ENCODE assay signal across 15 cellular contexts in genomic region chr2:134458454-134458853, GRCh38.
DNase-seq lines count a peak whose midpoint lies in the region; ATAC-seq, FAIRE-seq and TF ChIP-seq lines count a peak whose summit lies in the region.
"Had no signal": no experiment of that assay in that cellular context is flagged by ENCODE, and none has a peak within 500 bp of the region (broad histone marks: within the 10 kb centered on the region; RNA-seq: fewer than 3 reads in every experiment).

No MANE protein-coding gene starts in this region.

- H3K9me3 ChIP-seq in K562 (replicated peaks; ENCODE audit: control insufficient read depth, insufficient read depth, low read depth, low read length), result no peaks in the 10 kb centered on the region
- H3K9me3 ChIP-seq: BLaER1 treated with 17β-estradiol and CSF1 and Interleukin-3, amounts not matched to agents 10 nM and 100 nM had no signal

- intact Hi-C loops in K562 (cut with micrococcal nuclease), result no loop called here
- intact Hi-C loops in Right ventricle myocardium superior (cut with DNase I), result no loop called here

- no peak overlapping the region for H3K4me2 ChIP-seq in K562 (ENCODE audit: insufficient read depth, low read length)
- H3K4me2 ChIP-seq: BLaER1 treated with 17β-estradiol and CSF1 and Interleukin-3, amounts not matched to agents 10 nM and 100 nM had no signal

- H3K9me1 ChIP-seq in K562 (ENCODE audit: control insufficient read depth, insufficient read depth, low read length), result no peaks in the 10 kb centered on the region

- H2AFZ ChIP-seq in K562 (ENCODE audit: low read depth, low read length), result no peak overlapping the region
- H2AFZ ChIP-seq: GM23248 had no signal

- no peak for TF ChIP-seq POLR2A in K562 (conservative IDR thresholded peaks at IDR 0.05)

- no peak overlapping the region for H3K9ac ChIP-seq in K562 (ENCODE audit: insufficient read depth in 1 of 2, low read depth in 2 of 2, low read length in 2 of 2)
- H3K9ac ChIP-seq: BLaER1 treated with 17β-estradiol and CSF1 and Interleukin-3, amounts not matched to agents 10 nM and 100 nM; GM23248 had no signal

- H3K27me3 ChIP-seq in K562 (ENCODE audit: control insufficient read depth in 2 of 2, insufficient read depth in 2 of 2, low read length in 2 of 2), result peaks cover 9 to 78% of the 10 kb centered on the region in 2 experiments
- H3K27me3 ChIP-seq: BLaER1 treated with 17β-estradiol and CSF1 and Interleukin-3, amounts not matched to agents 10 nM and 100 nM had no signal

- H4K20me1 ChIP-seq in K562 (replicated peaks; ENCODE audit: control insufficient read depth, insufficient read depth, low read length), result 0 out of 2 replicates have a peak, but pooled peaks cover 14% of the 10 kb centered on the region

- in situ Hi-C loops in K562 (cut with MboI), result loop anchor here (10.0 kb wide), 1 partner anchor 344 kb away; no protein-coding TSS in a partner anchor

- no peak for TF ChIP-seq EP300 in K562 (IDR thresholded peaks at IDR 0.05; ENCODE audit: low read length)

- WGBS in K562 (ENCODE audit: insufficient coverage, low coverage, missing lambda C conversion rate), result 14% methylated on average over 7 of the region's 8 CpGs

- H3K4me1 ChIP-seq in K562 (replicated peaks in 1 of 2; ENCODE audit: control insufficient read depth in 2 of 2, insufficient read depth in 2 of 2, low read length in 2 of 2), result no peaks in the 10 kb centered on the region

- peaks cover 2% of the 10 kb centered on the region for H3K36me3 Mint-ChIP-seq in activated naive CD8-positive, alpha-beta T cell
- H3K36me3 Mint-ChIP-seq in activated naive CD8-positive, alpha-beta T cell treated with anti-CD3 and anti-CD28 coated beads, Interleukin-2, amount 50 U/mL, for 24 hours (ENCODE audit: low read depth), result no peaks in the 10 kb centered on the region

- H3K36me3 ChIP-seq in K562 (ENCODE audit: control insufficient read depth, insufficient read depth, low read length), result no peaks in the 10 kb centered on the region

- CTCF ChIA-PET in K562 (lab: Yijun Ruan, JAX; ENCODE audit: low intra/inter-chr PET ratio), result no interaction called here

- no peaks in the 10 kb centered on the region for H3K4me1 Mint-ChIP-seq in activated naive CD8-positive, alpha-beta T cell (ENCODE audit: low read depth)
- no peaks in the 10 kb centered on the region for H3K4me1 Mint-ChIP-seq in activated naive CD8-positive, alpha-beta T cell treated with anti-CD3 and anti-CD28 coated beads, Interleukin-2, amount 50 U/mL, for 24 hours

- peak overlapping the region; percentile 22 for H3K27ac Mint-ChIP-seq in activated naive CD8-positive, alpha-beta T cell
- H3K27ac Mint-ChIP-seq in activated naive CD8-positive, alpha-beta T cell treated with anti-CD3 and anti-CD28 coated beads, Interleukin-2, amount 50 U/mL, for 24 hours, result no peak overlapping the region
- H3K27ac Mint-ChIP-seq: CD4-positive, alpha-beta T cell had no signal

- TF ChIP-seq CTCF in K562 (IDR thresholded peaks at IDR 0.05 in 2 of 3, conservative IDR thresholded peaks at IDR 0.05 in 1 of 3; ENCODE audit: insufficient read depth in 2 of 3, low read depth in 1 of 3, low read length in 3 of 3), result no peak

- no peak overlapping the region for H3K4me3 Mint-ChIP-seq in activated naive CD8-positive, alpha-beta T cell
- no peak overlapping the region for H3K4me3 Mint-ChIP-seq in activated naive CD8-positive, alpha-beta T cell treated with anti-CD3 and anti-CD28 coated beads, Interleukin-2, amount 50 U/mL, for 24 hours
- H3K4me3 Mint-ChIP-seq: CD4-positive, alpha-beta T cell had no signal

- H3K9me3 Mint-ChIP-seq in activated naive CD8-positive, alpha-beta T cell (ENCODE audit: low read depth), result no peaks in the 10 kb centered on the region
- no peaks in the 10 kb centered on the region for H3K9me3 Mint-ChIP-seq in activated naive CD8-positive, alpha-beta T cell treated with anti-CD3 and anti-CD28 coated beads, Interleukin-2, amount 50 U/mL, for 24 hours
- H3K9me3 Mint-ChIP-seq: CD4-positive, alpha-beta T cell had no signal

- no peak overlapping the region for H3K4me3 ChIP-seq in K562
- H3K4me3 ChIP-seq: BLaER1 treated with 17β-estradiol and CSF1 and Interleukin-3, amounts not matched to agents 10 nM and 100 nM; GM23248 had no signal

- no peak overlapping the region for H3K27ac ChIP-seq in K562 (ENCODE audit: extremely low read depth, low read depth, low read length)
- H3K27ac ChIP-seq: BLaER1 treated with 17β-estradiol and CSF1 and Interleukin-3, amounts not matched to agents 10 nM and 100 nM; GM23248 had no signal

- BruUV-seq in K562 (replicated peaks; lab: Mats Ljungman, UMichigan), result no TSS peak

- POLR2A ChIA-PET in K562 (lab: Yijun Ruan, JAX), result interaction anchor here (0.6 kb wide), 1 partner anchor 293 kb away, joined by 3 read pairs; no protein-coding TSS in a partner anchor

- no peak for DNase-seq in activated naive CD8-positive, alpha-beta T cell treated with anti-CD3 and anti-CD28 coated beads, Interleukin-2, amount 50 U/mL, for 24 hours
- DNase-seq in K562 (ENCODE audit: extremely low read depth in 1 of 4, low spot score in 3 of 4) (no peak), mesenteric fat pad (ENCODE audit: low spot score) (peak; percentile 28), NCI-H345 treated with DMSO at 0.1 percent for 48 hours (lab: John Stamatoyannopoulos, UW; ENCODE audit: unreplicated experiment) (no peak), Right ventricle myocardium superior (no peak), NCI-H2081 treated with DMSO at 0.1 percent for 48 hours (lab: John Stamatoyannopoulos, UW) (no peak)
- DNase-seq: 8988T; AML-193; Calu3; CD4-positive, alpha-beta T cell; DMS 273 treated with DMSO at 0.1 percent for 48 hours; GM23248 had no signal

- FAIRE-seq in K562 (lab: Jason Lieb, UNC), result no peak
- FAIRE-seq: H54 had no signal

- no peak for TF ChIP-seq RAD21 in K562 (CRISPR knock-in tag; conservative IDR thresholded peaks at IDR 0.05 in 1 of 2, IDR thresholded peaks at IDR 0.05 in 1 of 2)

- no peaks in the 10 kb centered on the region for H3K79me2 ChIP-seq in K562 (ENCODE audit: control insufficient read depth, insufficient read depth, low read length)

- ATAC-seq in activated naive CD8-positive, alpha-beta T cell treated with anti-CD3 and anti-CD28 coated beads, Interleukin-2, amount 50 U/mL, for 24 hours, result no peak
- ATAC-seq in K562 (no peak), Right ventricle myocardium superior (ENCODE audit: poor library complexity) (no peak)

- H3K27me3 Mint-ChIP-seq in activated naive CD8-positive, alpha-beta T cell, result no peaks in the 10 kb centered on the region
- no peaks in the 10 kb centered on the region for H3K27me3 Mint-ChIP-seq in activated naive CD8-positive, alpha-beta T cell treated with anti-CD3 and anti-CD28 coated beads, Interleukin-2, amount 50 U/mL, for 24 hours
- H3K27me3 Mint-ChIP-seq: CD4-positive, alpha-beta T cell had no signal

TF ChIP-seq in K562, 482 proteins besides CTCF, POLR2A, EP300 and RAD21:
- TF ChIP-seq ATF1 (CRISPR knock-in tag; IDR thresholded peaks at IDR 0.05) (no peak), ATF1 (tag; IDR thresholded peaks at IDR 0.05) (peak; percentile 58), TFE3 (CRISPR knock-in tag; IDR thresholded peaks at IDR 0.05) (no peak)
TF ChIP-seq in K562: peak in this region for 1.
